In genomic region chr11:19864141-19865120, GRCh38 we compare ENCODE assay signal across 14 cellular contexts.
A peak's percentile ranks its signal among the peaks of the same experiment; 100 is the strongest.
DNase-seq lines count a peak whose midpoint lies in the region; ATAC-seq lines count a peak whose summit lies in the region.
"Had no signal": no experiment of that assay in that cellular context is flagged by ENCODE, and none has a peak within 500 bp of the region (broad histone marks: within the 10 kb centered on the region; RNA-seq: fewer than 3 reads in every experiment).

No MANE protein-coding gene starts in this region.

- DNase-seq in NCI-H446 (lab: John Stamatoyannopoulos, UW), result peak; percentile 12 to 43
- DNase-seq in NCI-H446 treated with DMSO at 0.1 percent for 48 hours (lab: John Stamatoyannopoulos, UW), result no peak
- DNase-seq in adipocyte (ENCODE audit: low read depth), result no peak
- DNase-seq in kidney tubule cell (ENCODE audit: low spot score), result peak; percentile 10
- no peak for DNase-seq in sciatic nerve (ENCODE audit: low spot score)
- DNase-seq: activated CD4-positive, alpha-beta T cell treated with anti-CD3 and anti-CD28 coated beads for 36 hours; gastrocnemius medialis; NCI-H510A; SW 1271 had no signal

- no peaks in the 10 kb centered on the region for H3K27me3 ChIP-seq in adipocyte (replicated peaks; ENCODE audit: control insufficient read depth, insufficient read depth, low read length)
- H3K27me3 ChIP-seq: gastrocnemius medialis, tibial nerve had no signal

- ATAC-seq in sciatic nerve (peak; percentile 37), GM21390 (IDR thresholded peaks at IDR 0.05; ENCODE audit: unreplicated experiment) (no peak), GM21423 (IDR thresholded peaks at IDR 0.05; ENCODE audit: unreplicated experiment) (no peak), GM18867 (IDR thresholded peaks at IDR 0.05; ENCODE audit: unreplicated experiment) (no peak)
- ATAC-seq: activated CD4-positive, alpha-beta T cell treated with anti-CD3 and anti-CD28 coated beads for 36 hours; gastrocnemius medialis; GM12878 had no signal

- peaks cover 28% of the 10 kb centered on the region for H3K36me3 ChIP-seq in adipocyte (ENCODE audit: control insufficient read depth, insufficient read depth, low read length, severe bottlenecking)
- H3K36me3 ChIP-seq: gastrocnemius medialis, tibial nerve had no signal

- H3K9ac ChIP-seq in adipocyte (ENCODE audit: low read length), result peak overlapping the region; percentile 9

- H3K4me1 ChIP-seq in adipocyte (ENCODE audit: control insufficient read depth, insufficient read depth, low read length), result peaks cover 50% of the 10 kb centered on the region

- no peak overlapping the region for H3K4me3 ChIP-seq in adipocyte (ENCODE audit: low read length)
- H3K4me3 ChIP-seq: gastrocnemius medialis, GM12878, tibial nerve had no signal

- no peaks in the 10 kb centered on the region for H3K9me3 ChIP-seq in adipocyte (ENCODE audit: control insufficient read depth, low read length)
- H3K9me3 ChIP-seq: gastrocnemius medialis, tibial nerve had no signal

- intact Hi-C loops in sciatic nerve (cut with DNase I), result no loop called here

Comparison
In these comparisons a context has a peak if more than half of its experiments do, and no peak if none do; other contexts are left out.
1. DNase-seq: peak in NCI-H446 (2 of 2) and kidney tubule cell (single experiment); none in NCI-H446 treated with DMSO at 0.1 percent for 48 hours (single experiment), adipocyte (single experiment) and sciatic nerve (single experiment).